8 cellular contexts compared by ENCODE assay signal in the genomic region with DNA sequence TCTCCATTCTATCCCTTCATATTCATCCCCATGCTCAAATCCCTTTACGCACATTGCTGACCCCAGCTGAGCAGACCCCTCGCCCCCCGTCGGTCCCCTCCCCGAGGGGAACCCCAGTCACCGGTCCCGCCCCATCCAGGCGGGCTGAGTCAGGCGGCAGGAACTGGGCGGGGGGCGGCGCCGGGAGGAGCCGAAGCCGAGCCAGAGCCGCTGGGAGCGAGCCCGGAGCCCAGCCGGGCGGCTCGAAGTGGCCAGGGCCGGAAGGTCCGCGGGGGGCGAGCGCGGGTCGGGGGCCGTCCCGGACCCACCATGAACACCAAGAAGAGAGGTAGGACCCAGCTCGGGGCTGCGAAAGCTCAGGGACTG. TPM values are rescaled to one million over a fixed set of nuclear protein-coding genes. Genes with fewer than 3 reads are reported as not detected.
DNase-seq lines count a peak whose midpoint lies in the region; ATAC-seq and TF ChIP-seq lines count a peak whose summit lies in the region.

No MANE protein-coding gene starts in this region.

- H3K4me3 ChIP-seq in esophagus squamous epithelium (peak overlapping the region; percentile 67 to 82 (median 79)), uterus (peak overlapping the region; percentile 45 to 55)

- peak overlapping the region; percentile 87 for H3K27ac Mint-ChIP-seq in activated T-cell treated with anti-CD3 and anti-CD28 coated beads, Interleukin-2, amount 50 U/mL, for 24 hours
- H3K27ac Mint-ChIP-seq in naive B cell = peak overlapping the region; percentile 96 to 99 (median 98)

- H3K27me3 Mint-ChIP-seq in activated T-cell treated with anti-CD3 and anti-CD28 coated beads, Interleukin-2, amount 50 U/mL, for 24 hours = peaks cover 28% of the 10 kb centered on the region
- H3K27me3 Mint-ChIP-seq in naive B cell = no peaks in the 10 kb centered on the region

- peaks cover 11 to 32% (median 16%) of the 10 kb centered on the region in 3 donors for H3K36me3 ChIP-seq in esophagus squamous epithelium
- H3K36me3 ChIP-seq in uterus = no peaks in the 10 kb centered on the region

- H3K4me3 Mint-ChIP-seq in activated T-cell treated with anti-CD3 and anti-CD28 coated beads, Interleukin-2, amount 50 U/mL, for 24 hours = peak overlapping the region; percentile 75
- peak overlapping the region; percentile 79 to 94 (median 88) for H3K4me3 Mint-ChIP-seq in naive B cell

- H3K27ac ChIP-seq in esophagus squamous epithelium (peak overlapping the region; percentile 84 to 92 (median 88)), uterus (peak overlapping the region; percentile 81 to 84)

- intact Hi-C loops in esophagus squamous epithelium (cut with DNase I) = no loop called here
- intact Hi-C loops in uterus (cut with DNase I; ENCODE audit: low total_unique reads) = no loop called here

- no peaks in the 10 kb centered on the region for H3K9me3 Mint-ChIP-seq in activated T-cell treated with anti-CD3 and anti-CD28 coated beads, Interleukin-2, amount 50 U/mL, for 24 hours
- no peaks in the 10 kb centered on the region for H3K9me3 Mint-ChIP-seq in naive B cell

- H3K27me3 ChIP-seq in esophagus squamous epithelium = no peaks in the 10 kb centered on the region
- H3K27me3 ChIP-seq in uterus = no peaks in the 10 kb centered on the region

- 0 to 9% methylated on average over 1 of the region's 32 CpGs for WGBS in esophagus squamous epithelium, 2 donors

- H3K9me3 ChIP-seq in esophagus squamous epithelium = no peaks in the 10 kb centered on the region
- H3K9me3 ChIP-seq in uterus = no peaks in the 10 kb centered on the region

- no peak for TF ChIP-seq CTCF in esophagus squamous epithelium (IDR thresholded peaks at IDR 0.05)
- TF ChIP-seq CTCF in uterus (IDR thresholded peaks at IDR 0.05) = no peak

- H3K4me1 ChIP-seq in esophagus squamous epithelium (peaks cover 17 to 94% (median 30%) of the 10 kb centered on the region in 3 donors), uterus (peaks cover 0 to 15% of the 10 kb centered on the region in 2 donors)

- H3K4me1 Mint-ChIP-seq in activated T-cell treated with anti-CD3 and anti-CD28 coated beads, Interleukin-2, amount 50 U/mL, for 24 hours (ENCODE audit: low read depth) = peaks cover 30% of the 10 kb centered on the region
- H3K4me1 Mint-ChIP-seq in naive B cell = peaks cover 71 to 82% (median 79%) of the 10 kb centered on the region in 3 donors

- TF ChIP-seq POLR2A in esophagus squamous epithelium (IDR thresholded peaks at IDR 0.05) (peak in 2 of 4 donors; percentile 50 to 62), uterus (IDR thresholded peaks at IDR 0.05) (peak; percentile 30 to 60)

- DNase-seq in GM03348 (ENCODE audit: low spot score) (peak; percentile 91), HuH-7 (ENCODE audit: low spot score) (peak; percentile 71), esophagus squamous epithelium (lab: John Stamatoyannopoulos, UW) (no peak), naive B cell (peak; percentile 43), uterus (peak; percentile 60 to 74)
- DNase-seq in activated T-cell treated with anti-CD3 and anti-CD28 coated beads, Interleukin-2, amount 50 U/mL, for 24 hours = peak; percentile 72

- peak; percentile 46 to 50 for ATAC-seq in naive B cell (ENCODE audit: low read depth in 2 of 2)
- ATAC-seq in HG03025 (IDR thresholded peaks at IDR 0.05; ENCODE audit: low FRiP score, unreplicated experiment) = no peak
- no peak for ATAC-seq in HG02938 (IDR thresholded peaks at IDR 0.05; ENCODE audit: unreplicated experiment)

- peaks cover 24% of the 10 kb centered on the region for H3K36me3 Mint-ChIP-seq in activated T-cell treated with anti-CD3 and anti-CD28 coated beads, Interleukin-2, amount 50 U/mL, for 24 hours (ENCODE audit: low read depth)
- peaks cover 2 to 15% of the 10 kb centered on the region in 2 donors for H3K36me3 Mint-ChIP-seq in naive B cell

RNA-seq across cellular contexts. Expression of a gene that starts 8.6 kb away (rescaled TPM):
- total RNA-seq in esophagus squamous epithelium (10 to 100 TPM in 3 of 4 donors, 1 to 10 TPM in 1; 6.6 to 24.0 (median 15.6) TPM), uterus (100 to 1,000 TPM in 1 of 4 donors, 10 to 100 TPM in 3; 48.2 to 137 (median 57.4) TPM)
- 10 to 100 TPM in 5 of 6 donors, 1 to 10 TPM in 1; 3.4 to 34.5 (median 16.5) TPM for polyA plus RNA-seq in naive B cell (ENCODE audit: low read depth in 6 of 6)

RNA-seq across cellular contexts. Expression of a gene that starts 25.1 kb away (rescaled TPM):
- total RNA-seq in esophagus squamous epithelium (10 to 100 TPM; 29.9 to 35.5 (median 33.5) TPM), uterus (10 to 100 TPM; 24.8 to 54.1 (median 43.7) TPM)
- 10 to 100 TPM; 40.2 to 93.3 (median 67.8) TPM for polyA plus RNA-seq in naive B cell (ENCODE audit: low read depth in 6 of 6)

RNA-seq across cellular contexts. Expression of a gene that starts 53.9 kb away (rescaled TPM):
- not detected for total RNA-seq in esophagus squamous epithelium
- polyA plus RNA-seq in naive B cell (ENCODE audit: low read depth in 6 of 6) = not detected
- not detected for total RNA-seq in uterus

RNA-seq across cellular contexts. Expression of a gene that starts 56.3 kb away (rescaled TPM):
- 100 to 1,000 TPM in 3 of 4 donors, 10 to 100 TPM in 1; 99.4 to 158 (median 131) TPM for total RNA-seq in esophagus squamous epithelium
- polyA plus RNA-seq in naive B cell (ENCODE audit: low read depth in 6 of 6) = 100 to 1,000 TPM; 136 to 255 (median 157) TPM
- 100 to 1,000 TPM in 2 of 4 donors, 10 to 100 TPM in 2; 67.4 to 243 (median 100) TPM for total RNA-seq in uterus

Comparison
In these comparisons a context has a peak if more than half of its experiments do, and no peak if none do; other contexts are left out.
1. ATAC-seq: peak in naive B cell (2 of 2); none in HG03025 (single experiment) and HG02938 (single experiment).